Comparison of ENCODE assay signal across 27 cellular contexts in genomic region chr15:99493461-99493860, GRCh38.
"Had no signal": no experiment of that assay in that cellular context is flagged by ENCODE, and none has a peak within 500 bp of the region (broad histone marks: within the 10 kb centered on the region; RNA-seq: fewer than 3 reads in every experiment).

No MANE protein-coding gene starts in this region.

- H3K36me3 ChIP-seq: ovary, right lobe of liver, sigmoid colon, stomach, thoracic aorta, thyroid gland, tibial nerve, upper lobe of left lung, vagina had no signal

- H3K9me3 Mint-ChIP-seq: naive thymus-derived CD8-positive, alpha-beta T cell; natural killer cell treated with Interleukin-12 subunit alpha and Interleukin-12 subunit beta and Interleukin-15 and Interleukin-18, amount 100 ng/mL, for 72 hours; stimulated activated effector memory CD8-positive, alpha-beta T cell treated with anti-CD3 and anti-CD28 coated beads, Interleukin-12 subunit alpha, Interleukin-12 subunit beta, amount 100 ng/mL, for 72 hours; stimulated activated naive CD8-positive, alpha-beta T cell treated with anti-CD3 and anti-CD28 coated beads, Interleukin-15, Interleukin-2, amounts not matched to agents 100 ng/mL and 50 ng/mL, for 24 hours had no signal

- ATAC-seq: naive thymus-derived CD8-positive, alpha-beta T cell; natural killer cell treated with Interleukin-12 subunit alpha and Interleukin-12 subunit beta and Interleukin-15 and Interleukin-18, amount 100 ng/mL, for 72 hours; psoas muscle; right cardiac atrium; right lobe of liver; stimulated activated effector memory CD8-positive, alpha-beta T cell treated with anti-CD3 and anti-CD28 coated beads, Interleukin-12 subunit alpha, Interleukin-12 subunit beta, amount 100 ng/mL, for 72 hours; stimulated activated naive B cell treated with anti-CD40 and anti-IgM and Interleukin-4, amounts not matched to agents 10 μg/mL and 1 μg/mL and 100 μg/mL, for 72 hours had no signal

- H2AFZ ChIP-seq: parathyroid adenoma had no signal

- FAIRE-seq: small intestine, urothelium cell line had no signal

- H3K36me3 Mint-ChIP-seq: natural killer cell treated with Interleukin-12 subunit alpha and Interleukin-12 subunit beta and Interleukin-15 and Interleukin-18, amount 100 ng/mL, for 72 hours; stimulated activated effector memory CD8-positive, alpha-beta T cell treated with anti-CD3 and anti-CD28 coated beads, Interleukin-12 subunit alpha, Interleukin-12 subunit beta, amount 100 ng/mL, for 72 hours had no signal

- H3K4me3 ChIP-seq: ovary, psoas muscle, right lobe of liver, sigmoid colon, stomach, thoracic aorta, thyroid gland, tibial nerve, upper lobe of left lung, vagina had no signal

- H3K27me3 ChIP-seq: ovary, right lobe of liver, sigmoid colon, stomach, thyroid gland, tibial nerve, upper lobe of left lung, vagina had no signal

- H3K4me1 ChIP-seq: parathyroid adenoma, psoas muscle, right lobe of liver, thyroid gland had no signal

- H3K9ac ChIP-seq: parathyroid adenoma had no signal

- H3K27me3 Mint-ChIP-seq: stimulated activated naive B cell treated with anti-CD40 and anti-IgM and Interleukin-4, amounts not matched to agents 10 μg/mL and 1 μg/mL and 100 μg/mL, for 72 hours; stimulated activated naive CD8-positive, alpha-beta T cell treated with anti-CD3 and anti-CD28 coated beads, Interleukin-15, Interleukin-2, amounts not matched to agents 100 ng/mL and 50 ng/mL, for 24 hours had no signal

- H3K79me2 ChIP-seq: parathyroid adenoma had no signal

- DNase-seq: naive thymus-derived CD8-positive, alpha-beta T cell; occipital lobe; ovary; psoas muscle; right cardiac atrium; right lobe of liver; sigmoid colon; small intestine; stimulated activated CD4-positive, alpha-beta T cell treated with anti-CD3 and anti-CD28 coated beads, Interleukin-15, amount 100 ng/mL, for 24 hours; stimulated activated CD4-positive, alpha-beta T cell treated with anti-CD3 and anti-CD28 coated beads, Interleukin-2, amount 100 ng/mL, for 24 hours; stimulated activated CD4-positive, alpha-beta T cell treated with anti-CD3 and anti-CD28 coated beads, Interleukin-2, amount 100 ng/mL, for 48 hours; stimulated activated CD4-positive, alpha-beta T cell treated with anti-CD3 and anti-CD28 coated beads, Interleukin-4, amount 100 ng/mL, for 24 hours; stimulated activated naive B cell treated with anti-CD40 and anti-IgM and Interleukin-4, amounts not matched to agents 10 μg/mL and 1 μg/mL and 100 μg/mL, for 72 hours; stimulated activated naive CD4-positive, alpha-beta T cell treated with Interleukin-2 at 50 U/mL for 16 hours; stomach; thyroid gland; trophoblast cell had no signal

- H3K4me3 Mint-ChIP-seq: naive thymus-derived CD8-positive, alpha-beta T cell; natural killer cell treated with Interleukin-12 subunit alpha and Interleukin-12 subunit beta and Interleukin-15 and Interleukin-18, amount 100 ng/mL, for 72 hours; stimulated activated effector memory CD8-positive, alpha-beta T cell treated with anti-CD3 and anti-CD28 coated beads, Interleukin-12 subunit alpha, Interleukin-12 subunit beta, amount 100 ng/mL, for 72 hours; stimulated activated naive B cell treated with anti-CD40 and anti-IgM and Interleukin-4, amounts not matched to agents 10 μg/mL and 1 μg/mL and 100 μg/mL, for 72 hours; stimulated activated naive CD8-positive, alpha-beta T cell treated with anti-CD3 and anti-CD28 coated beads, Interleukin-15, Interleukin-2, amounts not matched to agents 100 ng/mL and 50 ng/mL, for 24 hours had no signal

- H3K27ac Mint-ChIP-seq: natural killer cell treated with Interleukin-12 subunit alpha and Interleukin-12 subunit beta and Interleukin-15 and Interleukin-18, amount 100 ng/mL, for 72 hours; progenitor cell of endocrine pancreas; stimulated activated effector memory CD8-positive, alpha-beta T cell treated with anti-CD3 and anti-CD28 coated beads, Interleukin-12 subunit alpha, Interleukin-12 subunit beta, amount 100 ng/mL, for 72 hours; stimulated activated naive B cell treated with anti-CD40 and anti-IgM and Interleukin-4, amounts not matched to agents 10 μg/mL and 1 μg/mL and 100 μg/mL, for 72 hours; stimulated activated naive CD8-positive, alpha-beta T cell treated with anti-CD3 and anti-CD28 coated beads, Interleukin-15, Interleukin-2, amounts not matched to agents 100 ng/mL and 50 ng/mL, for 24 hours had no signal

- H3K9me3 ChIP-seq: ovary, psoas muscle, right lobe of liver, sigmoid colon, stomach, thoracic aorta, thyroid gland, tibial nerve, upper lobe of left lung, vagina had no signal

- H3K27ac ChIP-seq: ovary, parathyroid adenoma, psoas muscle, right lobe of liver, sigmoid colon, stomach, thoracic aorta, thyroid gland, tibial nerve, upper lobe of left lung, vagina had no signal
